In genomic region chr7:30479356-30480120, GRCh38 we compare ENCODE assay signal across 8 cellular contexts. TPM values are rescaled to one million over a fixed set of nuclear protein-coding genes. Genes with fewer than 3 reads are reported as not detected.
A peak's percentile ranks its signal among the peaks of the same experiment; 100 is the strongest.
DNase-seq lines count a peak whose midpoint lies in the region; ATAC-seq and TF ChIP-seq lines count a peak whose summit lies in the region.
"Not testable (repeated sequence)": the region's sequence is repeated elsewhere in the genome, so short reads cannot be mapped to it uniquely, and the experiment has no call there.

No MANE protein-coding gene starts in this region.

- dilution Hi-C loops in mammary epithelial cell (cut with HindIII; ENCODE audit: low sequenced_read_pairs), result not testable (repeated sequence)

- POLR2A ChIA-PET in OCI-LY7 (lab: Charles Lee), result interaction anchor here (0.6 to 1.7 kb wide), 6 partner anchors 10 to 710 kb away, joined by 3 to 4 read pairs (median 4); no protein-coding TSS in a partner anchor
- POLR2A ChIA-PET in activated CD4-positive, alpha-beta memory T cell treated with anti-CD3 and anti-CD28 coated beads for 36 hours (lab: Charles Lee), result interaction anchor here (2.0 kb wide), 1 partner anchor 114 kb away, joined by 6 read pairs; no protein-coding TSS in a partner anchor
- POLR2A ChIA-PET in naive thymus-derived CD8-positive, alpha-beta T cell (lab: Charles Lee), result interaction anchor here (0.6 to 2.6 kb wide), 6 partner anchors 11 to 315 kb away, joined by 3 to 15 read pairs (median 3); partner anchors contain the start of gene ZNRF2

- H3K4me1 ChIP-seq in CD4-positive, CD25-positive, alpha-beta regulatory T cell (ENCODE audit: control insufficient read depth, insufficient read depth, low read length, poor library complexity, severe bottlenecking), result peaks cover 28% of the 10 kb centered on the region
- peaks cover 49% of the 10 kb centered on the region for H3K4me1 ChIP-seq in OCI-LY7 (ENCODE audit: insufficient read depth, low read length, poor library complexity, severe bottlenecking)
- peaks cover 11% of the 10 kb centered on the region for H3K4me1 ChIP-seq in mammary epithelial cell (ENCODE audit: insufficient read depth, low read length)
- H3K4me1 ChIP-seq in heart left ventricle, result peaks cover 3 to 45% (median 39%) of the 10 kb centered on the region in 12 donors

- not testable (repeated sequence) for TF ChIP-seq POLR2A in heart left ventricle (IDR thresholded peaks at IDR 0.05)

- H3K27me3 ChIP-seq in CD4-positive, CD25-positive, alpha-beta regulatory T cell (ENCODE audit: control insufficient read depth, insufficient read depth, low read length); HL-60 (ENCODE audit: insufficient read depth, poor library complexity, severe bottlenecking); mammary epithelial cell (ENCODE audit: insufficient read depth, low read length); heart left ventricle: not testable (repeated sequence)

- peak overlapping the region; percentile 78 for H3K4me2 ChIP-seq in OCI-LY7 (ENCODE audit: low read length)
- H3K4me2 ChIP-seq in mammary epithelial cell (ENCODE audit: insufficient read depth, low read depth, low read length), result peak overlapping the region; percentile 98

- in situ Hi-C loops in mammary epithelial cell (cut with MboI; ENCODE audit: low sequenced_read_pairs in 2 of 2), result not testable (repeated sequence)

- peak overlapping the region in 2 of 3 donors; percentile 82 to 95 for H3K27ac Mint-ChIP-seq in CD4-positive, CD25-positive, alpha-beta regulatory T cell
- peak overlapping the region; percentile 73 for H3K27ac Mint-ChIP-seq in activated CD4-positive, alpha-beta memory T cell treated with anti-CD3 and anti-CD28 coated beads for 36 hours
- peak overlapping the region in 5 of 10 donors; percentile 89 to 93 (median 92) for H3K27ac Mint-ChIP-seq in naive thymus-derived CD8-positive, alpha-beta T cell
- not testable (repeated sequence) for H3K27ac Mint-ChIP-seq in stimulated activated effector memory CD8-positive, alpha-beta T cell treated with anti-CD3 and anti-CD28 coated beads, Interleukin-12 subunit alpha, Interleukin-12 subunit beta, amount 100 ng/mL, for 72 hours

- CTCF ChIA-PET in OCI-LY7 (lab: Charles Lee; ENCODE audit: unreplicated experiment), result interaction anchor here (0.6 kb wide), 1 partner anchor 14 kb away, joined by 3 read pairs; no protein-coding TSS in a partner anchor
- CTCF ChIA-PET in activated CD4-positive, alpha-beta memory T cell treated with anti-CD3 and anti-CD28 coated beads for 36 hours (lab: Charles Lee), result interaction anchor here (1.3 to 1.8 kb wide), 2 partner anchors 70 to 204 kb away, joined by 3 to 5 read pairs; no protein-coding TSS in a partner anchor
- CTCF ChIA-PET in mammary epithelial cell (lab: Charles Lee; ENCODE audit: low non-redundant PET), result not testable (repeated sequence)

- not testable (repeated sequence) for H3K36me3 ChIP-seq in CD4-positive, CD25-positive, alpha-beta regulatory T cell (ENCODE audit: control insufficient read depth, insufficient read depth, low read length); OCI-LY7 (ENCODE audit: insufficient read depth, low read length); mammary epithelial cell (ENCODE audit: insufficient read depth, low read length); heart left ventricle

- H3K4me1 Mint-ChIP-seq in CD4-positive, CD25-positive, alpha-beta regulatory T cell, result peaks cover 20 to 52% (median 32%) of the 10 kb centered on the region in 4 donors
- H3K4me1 Mint-ChIP-seq in activated CD4-positive, alpha-beta memory T cell treated with anti-CD3 and anti-CD28 coated beads for 36 hours (ENCODE audit: low read depth), result peaks cover 43% of the 10 kb centered on the region
- peaks cover 14 to 49% (median 47%) of the 10 kb centered on the region in 4 donors for H3K4me1 Mint-ChIP-seq in naive thymus-derived CD8-positive, alpha-beta T cell
- H3K4me1 Mint-ChIP-seq in stimulated activated effector memory CD8-positive, alpha-beta T cell treated with anti-CD3 and anti-CD28 coated beads, Interleukin-12 subunit alpha, Interleukin-12 subunit beta, amount 100 ng/mL, for 72 hours, result peaks cover 25% of the 10 kb centered on the region

- not testable (repeated sequence) for H3K9me3 Mint-ChIP-seq in CD4-positive, CD25-positive, alpha-beta regulatory T cell; activated CD4-positive, alpha-beta memory T cell treated with anti-CD3 and anti-CD28 coated beads for 36 hours; naive thymus-derived CD8-positive, alpha-beta T cell; stimulated activated effector memory CD8-positive, alpha-beta T cell treated with anti-CD3 and anti-CD28 coated beads, Interleukin-12 subunit alpha, Interleukin-12 subunit beta, amount 100 ng/mL, for 72 hours

- H3K27ac ChIP-seq in CD4-positive, CD25-positive, alpha-beta regulatory T cell (ENCODE audit: insufficient read depth, low read length, poor library complexity, severe bottlenecking), result peak overlapping the region; percentile 72
- H3K27ac ChIP-seq in HL-60 (replicated peaks), result peak overlapping the region; percentile 85
- not testable (repeated sequence) for H3K27ac ChIP-seq in OCI-LY7 (ENCODE audit: low read depth, low read length, poor library complexity, severe bottlenecking)
- peak overlapping the region; percentile 76 for H3K27ac ChIP-seq in mammary epithelial cell (ENCODE audit: insufficient read depth, low read depth, low read length)
- peak overlapping the region; percentile 91 to 99 (median 95) for H3K27ac ChIP-seq in heart left ventricle

- not testable (repeated sequence) for H3K9me3 ChIP-seq in CD4-positive, CD25-positive, alpha-beta regulatory T cell (ENCODE audit: control insufficient read depth in 2 of 2, low read length in 2 of 2); OCI-LY7 (ENCODE audit: low read length); mammary epithelial cell (replicated peaks; ENCODE audit: insufficient read depth, low read length); heart left ventricle

- H3K36me3 Mint-ChIP-seq in CD4-positive, CD25-positive, alpha-beta regulatory T cell; activated CD4-positive, alpha-beta memory T cell treated with anti-CD3 and anti-CD28 coated beads for 36 hours; naive thymus-derived CD8-positive, alpha-beta T cell; stimulated activated effector memory CD8-positive, alpha-beta T cell treated with anti-CD3 and anti-CD28 coated beads, Interleukin-12 subunit alpha, Interleukin-12 subunit beta, amount 100 ng/mL, for 72 hours: not testable (repeated sequence)

- peak in 2 of 3 donors; percentile 45 to 78 for DNase-seq in CD4-positive, CD25-positive, alpha-beta regulatory T cell
- DNase-seq in HL-60 (ENCODE audit: low read depth in 1 of 2, low spot score in 1 of 2); heart left ventricle: not testable (repeated sequence)
- DNase-seq in OCI-LY7 (ENCODE audit: low spot score) (peak; percentile 57), mammary epithelial cell (peak; percentile 24)
- peak; percentile 48 for DNase-seq in activated CD4-positive, alpha-beta memory T cell treated with anti-CD3 and anti-CD28 coated beads for 36 hours
- peak in 4 of 10 donors; percentile 6 to 54 (median 42) for DNase-seq in naive thymus-derived CD8-positive, alpha-beta T cell
- DNase-seq in stimulated activated effector memory CD8-positive, alpha-beta T cell treated with anti-CD3 and anti-CD28 coated beads, Interleukin-12 subunit alpha, Interleukin-12 subunit beta, amount 100 ng/mL, for 72 hours (ENCODE audit: low spot score in 2 of 2), result peak in 1 of 2 donors; percentile 51

- peak overlapping the region; percentile 88 for H2AFZ ChIP-seq in OCI-LY7 (ENCODE audit: low read length)
- peak overlapping the region; percentile 4 for H2AFZ ChIP-seq in mammary epithelial cell (ENCODE audit: low read depth, low read length)

- H3K9ac ChIP-seq in mammary epithelial cell (ENCODE audit: insufficient read depth, low read length), result not testable (repeated sequence)

- not testable (repeated sequence) for H3K79me2 ChIP-seq in OCI-LY7 (ENCODE audit: insufficient read depth, low read depth, low read length)
- peaks cover 34% of the 10 kb centered on the region for H3K79me2 ChIP-seq in mammary epithelial cell (ENCODE audit: insufficient read depth, low read length)

- BruUV-seq in OCI-LY7 (replicated peaks; lab: Mats Ljungman, UMichigan); mammary epithelial cell (replicated peaks; lab: Mats Ljungman, UMichigan): not testable (repeated sequence)

- peak overlapping the region in 3 of 4 donors; percentile 95 to 98 (median 97) for H3K4me3 Mint-ChIP-seq in CD4-positive, CD25-positive, alpha-beta regulatory T cell
- H3K4me3 Mint-ChIP-seq in activated CD4-positive, alpha-beta memory T cell treated with anti-CD3 and anti-CD28 coated beads for 36 hours, result peak overlapping the region; percentile 91
- peak overlapping the region in 8 of 10 donors; percentile 93 to 98 (median 94) for H3K4me3 Mint-ChIP-seq in naive thymus-derived CD8-positive, alpha-beta T cell
- peak overlapping the region; percentile 88 for H3K4me3 Mint-ChIP-seq in stimulated activated effector memory CD8-positive, alpha-beta T cell treated with anti-CD3 and anti-CD28 coated beads, Interleukin-12 subunit alpha, Interleukin-12 subunit beta, amount 100 ng/mL, for 72 hours

- 76% methylated on average over 12 of the region's 14 CpGs for WGBS in mammary epithelial cell (ENCODE audit: low coverage, missing lambda C conversion rate)
- WGBS in heart left ventricle, 4 donors, result 87% methylated on average over 14 of the region's 14 CpGs

- H3K27me3 Mint-ChIP-seq in CD4-positive, CD25-positive, alpha-beta regulatory T cell; activated CD4-positive, alpha-beta memory T cell treated with anti-CD3 and anti-CD28 coated beads for 36 hours; naive thymus-derived CD8-positive, alpha-beta T cell: not testable (repeated sequence)

- intact Hi-C loops in OCI-LY7 (cut with micrococcal nuclease; ENCODE audit: unreplicated experiment), result loop anchor here (2.0 kb wide), 2 partner anchors 25 to 451 kb away; partner anchors contain the start of genes GGCT and PLEKHA8
- intact Hi-C loops in activated CD4-positive, alpha-beta memory T cell treated with anti-CD3 and anti-CD28 coated beads for 36 hours (cut with micrococcal nuclease), result loop anchor here (1.0 to 2.0 kb wide), 3 partner anchors 25 to 195 kb away; partner anchors contain the start of genes GGCT and ZNRF2
- intact Hi-C loops in mammary epithelial cell (cut with micrococcal nuclease), result loop anchor here (2.0 kb wide), 1 partner anchor 25 kb away; the partner anchor contains the start of gene GGCT
- intact Hi-C loops in heart left ventricle (cut with DNase I), result loop anchor here in 4 of 10 donors (2.0 to 10.0 kb wide), 5 partner anchors 25 to 347 kb away; partner anchors contain the start of genes GGCT (in 4 of the 4), MTURN (in 1 of the 4) and ZNRF2 (in 1 of the 4)

- ATAC-seq in CD4-positive, CD25-positive, alpha-beta regulatory T cell (ENCODE audit: low read depth in 2 of 2), result peak; percentile 40 to 50
- ATAC-seq in heart left ventricle, result not testable (repeated sequence)
- peak; percentile 36 to 38 for ATAC-seq in naive thymus-derived CD8-positive, alpha-beta T cell
- peak; percentile 36 for ATAC-seq in stimulated activated effector memory CD8-positive, alpha-beta T cell treated with anti-CD3 and anti-CD28 coated beads, Interleukin-12 subunit alpha, Interleukin-12 subunit beta, amount 100 ng/mL, for 72 hours

- H3K4me3 ChIP-seq in CD4-positive, CD25-positive, alpha-beta regulatory T cell (ENCODE audit: low read depth, low read length), result peak overlapping the region; percentile 82
- H3K4me3 ChIP-seq in HL-60 (replicated peaks; ENCODE audit: insufficient read depth, low read length), result peak overlapping the region; percentile 70
- H3K4me3 ChIP-seq in OCI-LY7 (ENCODE audit: low read depth, low read length, poor library complexity, severe bottlenecking), result peak overlapping the region; percentile 69
- peak overlapping the region; percentile 17 to 83 (median 78) for H3K4me3 ChIP-seq in mammary epithelial cell (replicated peaks in 1 of 3; ENCODE audit: insufficient read depth in 1 of 3, low read depth in 2 of 3, low read length in 3 of 3)
- H3K4me3 ChIP-seq in heart left ventricle, result peak overlapping the region in 10 of 12 donors; percentile 47 to 86 (median 68)

- TF ChIP-seq CTCF in HL-60 (IDR thresholded peaks at IDR 0.05; ENCODE audit: insufficient read depth, low read length); OCI-LY7 (conservative IDR thresholded peaks at IDR 0.05; ENCODE audit: low read length); mammary epithelial cell (conservative IDR thresholded peaks at IDR 0.05 in 1 of 2, IDR thresholded peaks at IDR 0.05 in 1 of 2; ENCODE audit: extremely low read depth in 1 of 2, insufficient read depth in 1 of 2, low read depth in 1 of 2, low read length in 2 of 2); heart left ventricle (IDR thresholded peaks at IDR 0.05): not testable (repeated sequence)

- not testable (repeated sequence) for H3K9me2 ChIP-seq in OCI-LY7 (ENCODE audit: insufficient read depth, low read length)

- H4K20me1 ChIP-seq in OCI-LY7 (ENCODE audit: insufficient read depth, low read length); mammary epithelial cell (ENCODE audit: insufficient read depth, low read length): not testable (repeated sequence)

RNA-seq across cellular contexts. Expression of gene NOD1, which starts 1.0 kb away (rescaled TPM):
- total RNA-seq in CD4-positive, CD25-positive, alpha-beta regulatory T cell, result 24.8 TPM
- 1 to 10 TPM; 4.8 to 7.3 (median 7.0) TPM for polyA plus RNA-seq in CD4-positive, CD25-positive, alpha-beta regulatory T cell
- 8.4 and 9.5 TPM in 2 replicates for total RNA-seq in OCI-LY7 (2014; rRNA removed; shearing (Covaris generic))
- total RNA-seq in OCI-LY7 (2022) (10.3 and 11.9 TPM in 2 replicates), mammary epithelial cell (1 to 10 TPM; 6.0 to 9.7 TPM), heart left ventricle (10 to 100 TPM in 3 of 9 donors, 1 to 10 TPM in 6; 5.3 to 28.8 (median 9.0) TPM)
- 10 to 100 TPM; 12.8 to 14.0 TPM for total RNA-seq in activated CD4-positive, alpha-beta memory T cell treated with anti-CD3 and anti-CD28 coated beads for 36 hours
- polyA plus RNA-seq in mammary epithelial cell (3.7 TPM), heart left ventricle (10 to 100 TPM in 1 of 2 donors, 1 to 10 TPM in 1; 7.5 to 11.2 TPM)
- polyA minus RNA-seq in mammary epithelial cell, result 4.0 TPM
- total RNA-seq in naive thymus-derived CD8-positive, alpha-beta T cell, result 10 to 100 TPM; 16.9 to 18.9 TPM
- 1 to 10 TPM; 5.7 to 9.3 (median 6.4) TPM for polyA plus RNA-seq in naive thymus-derived CD8-positive, alpha-beta T cell

RNA-seq across cellular contexts. Expression of gene GGCT, which starts 25.1 kb away (rescaled TPM):
- total RNA-seq in CD4-positive, CD25-positive, alpha-beta regulatory T cell, result 10.9 TPM
- 10 to 100 TPM; 25.6 to 32.7 (median 28.2) TPM for polyA plus RNA-seq in CD4-positive, CD25-positive, alpha-beta regulatory T cell
- total RNA-seq in OCI-LY7 (2014; rRNA removed; shearing (Covaris generic)), result 70.3 and 81.7 TPM in 2 replicates
- total RNA-seq in OCI-LY7 (2022) (81.3 and 84.5 TPM in 2 replicates), mammary epithelial cell (10 to 100 TPM; 25.7 to 60.3 TPM), heart left ventricle (10 to 100 TPM; 14.1 to 23.6 (median 17.8) TPM)
- total RNA-seq in activated CD4-positive, alpha-beta memory T cell treated with anti-CD3 and anti-CD28 coated beads for 36 hours, result 10 to 100 TPM; 60.5 to 68.0 TPM
- polyA plus RNA-seq in mammary epithelial cell (39.7 TPM), heart left ventricle (10 to 100 TPM; 33.2 to 54.3 TPM)
- 11.5 TPM for polyA minus RNA-seq in mammary epithelial cell
- 10 to 100 TPM; 13.8 to 15.7 TPM for total RNA-seq in naive thymus-derived CD8-positive, alpha-beta T cell
- polyA plus RNA-seq in naive thymus-derived CD8-positive, alpha-beta T cell, result 10 to 100 TPM; 26.0 to 28.2 (median 27.0) TPM
